In the genomic region with DNA sequence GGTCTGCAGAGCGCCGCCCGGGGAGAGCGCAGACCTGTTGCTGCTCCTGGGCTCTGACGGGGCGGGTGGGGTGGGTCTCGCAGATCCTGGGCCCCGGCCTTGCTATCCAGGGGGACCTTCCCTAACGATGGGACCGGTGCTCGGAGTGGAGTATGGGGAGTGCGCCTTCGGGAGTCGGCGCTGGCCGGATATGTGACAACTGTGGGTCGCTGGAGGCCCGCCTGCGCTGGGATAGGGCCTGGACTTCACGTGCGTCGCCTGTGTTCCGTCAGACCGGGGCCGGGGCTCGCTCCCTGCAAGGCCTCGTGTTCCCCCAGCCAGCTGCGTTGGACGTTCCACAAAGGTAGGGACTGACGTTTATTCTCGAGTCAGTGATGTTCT, we compare ENCODE assay signal across 8 cellular contexts. TPM values are rescaled to one million over a fixed set of nuclear protein-coding genes. Genes with fewer than 3 reads are reported as not detected.
DNase-seq lines count a peak whose midpoint lies in the region; ATAC-seq, FAIRE-seq and TF ChIP-seq lines count a peak whose summit lies in the region.

No MANE protein-coding gene starts in this region.

- H3K9me3 Mint-ChIP-seq in activated T-cell treated with anti-CD3 and anti-CD28 coated beads, Interleukin-2, amount 50 U/mL, for 4 hours: no peaks in the 10 kb centered on the region

- H3K36me3 Mint-ChIP-seq in activated T-cell treated with anti-CD3 and anti-CD28 coated beads, Interleukin-2, amount 50 U/mL, for 4 hours (ENCODE audit: insufficient read depth): peaks cover 2% of the 10 kb centered on the region

- TF ChIP-seq CTCF in pancreas (IDR thresholded peaks at IDR 0.05): no peak

- H3K36me3 ChIP-seq in HUES6 (ENCODE audit: control insufficient read depth, insufficient read depth, low read length) (peaks cover under 1% of the 10 kb centered on the region; the same call in 1 of the 2 replicates), pancreas (no peaks in the 10 kb centered on the region)

- H3K4me3 Mint-ChIP-seq in activated T-cell treated with anti-CD3 and anti-CD28 coated beads, Interleukin-2, amount 50 U/mL, for 4 hours: peak overlapping the region; percentile 83

- intact Hi-C loops in Right ventricle myocardium inferior (cut with DNase I): loop anchor here (10.0 kb wide), 1 partner anchor 209 kb away; no protein-coding TSS in a partner anchor
- intact Hi-C loops in pancreas (cut with DNase I): no loop called here

- peaks cover 52% of the 10 kb centered on the region for H3K4me1 Mint-ChIP-seq in activated T-cell treated with anti-CD3 and anti-CD28 coated beads, Interleukin-2, amount 50 U/mL, for 4 hours (ENCODE audit: low read depth)

- peak in 1 of 2 donors; percentile 6 for ATAC-seq in activated T-cell treated with anti-CD3 and anti-CD28 coated beads, Interleukin-2, amount 50 U/mL, for 4 hours
- ATAC-seq in Right ventricle myocardium inferior (peak; percentile 47), pancreas (peak; percentile 19 to 46 (median 36)), GM21737 (IDR thresholded peaks at IDR 0.05; ENCODE audit: unreplicated experiment) (no peak), GM18520 (IDR thresholded peaks at IDR 0.05; ENCODE audit: unreplicated experiment) (no peak)

- DNase-seq in ELR (ENCODE audit: low read depth): peak; percentile 51
- DNase-seq in activated T-cell treated with anti-CD3 and anti-CD28 coated beads, Interleukin-2, amount 50 U/mL, for 4 hours: no peak
- DNase-seq in Right ventricle myocardium inferior (ENCODE audit: missing footprints): peak; percentile 79
- DNase-seq in pancreas: peak; percentile 30 to 82 (median 44)
- DNase-seq in inferior parietal cortex (ENCODE audit: extremely low spot score): no peak

- no peaks in the 10 kb centered on the region for H3K27me3 Mint-ChIP-seq in activated T-cell treated with anti-CD3 and anti-CD28 coated beads, Interleukin-2, amount 50 U/mL, for 4 hours (ENCODE audit: low read depth)

- H3K9me3 ChIP-seq in HUES6 (ENCODE audit: control insufficient read depth, insufficient read depth, low read depth, low read length) (no peaks in the 10 kb centered on the region), pancreas (no peaks in the 10 kb centered on the region)

- WGBS in pancreas, 2 donors: 1 to 4% methylated on average over 28 to 31 of the region's 31 CpGs

- peak overlapping the region; percentile 79 for H3K9ac ChIP-seq in HUES6 (ENCODE audit: low read length)

- H3K27me3 ChIP-seq in HUES6 (ENCODE audit: control insufficient read depth, insufficient read depth, low read length): peaks cover 21% of the 10 kb centered on the region
- peaks cover 0 to 4% (median 1%) of the 10 kb centered on the region in 4 donors for H3K27me3 ChIP-seq in pancreas

- H3K4me3 ChIP-seq in HUES6 (ENCODE audit: low read depth, low read length) (peak overlapping the region; percentile 59), pancreas (peak overlapping the region; percentile 18 to 65 (median 45))

- H3K27ac ChIP-seq in HUES6 (ENCODE audit: low read depth, low read length): no peak overlapping the region
- peak overlapping the region in 1 of 4 donors; percentile 22 for H3K27ac ChIP-seq in pancreas

- FAIRE-seq in pancreas (lab: Jason Lieb, UNC): no peak

- H3K4me1 ChIP-seq in HUES6 (ENCODE audit: control insufficient read depth, insufficient read depth, low read length): peaks cover 34% of the 10 kb centered on the region
- peaks cover 5 to 14% (median 7%) of the 10 kb centered on the region in 3 donors for H3K4me1 ChIP-seq in pancreas

RNA-seq across cellular contexts. Expression of gene TBL1X, which starts 1.2 kb away (rescaled TPM):
- 10 to 100 TPM; 45.5 to 61.3 (median 49.9) TPM for total RNA-seq in activated T-cell treated with anti-CD3 and anti-CD28 coated beads, Interleukin-2, amount 50 U/mL, for 4 hours
- total RNA-seq in Right ventricle myocardium inferior (10.6 TPM), pancreas (10 to 100 TPM in 3 of 6 donors, 1 to 10 TPM in 3; 6.7 to 16.6 (median 10.3) TPM)
- 1 to 10 TPM; 2.4 to 7.7 TPM for polyA plus RNA-seq in pancreas

Comparison
In these comparisons a context has a peak if more than half of its experiments do, and no peak if none do; other contexts are left out.
1. DNase-seq: peak in ELR (single experiment), Right ventricle myocardium inferior (single experiment) and pancreas (6 of 6); none in activated T-cell treated with anti-CD3 and anti-CD28 coated beads, Interleukin-2, amount 50 U/mL, for 4 hours (single experiment) and inferior parietal cortex (single experiment).
2. ATAC-seq: peak in Right ventricle myocardium inferior (single experiment) and pancreas (4 of 4); none in GM21737 (single experiment) and GM18520 (single experiment).